ENCODE assay signal across 8 cellular contexts in the genomic region with DNA sequence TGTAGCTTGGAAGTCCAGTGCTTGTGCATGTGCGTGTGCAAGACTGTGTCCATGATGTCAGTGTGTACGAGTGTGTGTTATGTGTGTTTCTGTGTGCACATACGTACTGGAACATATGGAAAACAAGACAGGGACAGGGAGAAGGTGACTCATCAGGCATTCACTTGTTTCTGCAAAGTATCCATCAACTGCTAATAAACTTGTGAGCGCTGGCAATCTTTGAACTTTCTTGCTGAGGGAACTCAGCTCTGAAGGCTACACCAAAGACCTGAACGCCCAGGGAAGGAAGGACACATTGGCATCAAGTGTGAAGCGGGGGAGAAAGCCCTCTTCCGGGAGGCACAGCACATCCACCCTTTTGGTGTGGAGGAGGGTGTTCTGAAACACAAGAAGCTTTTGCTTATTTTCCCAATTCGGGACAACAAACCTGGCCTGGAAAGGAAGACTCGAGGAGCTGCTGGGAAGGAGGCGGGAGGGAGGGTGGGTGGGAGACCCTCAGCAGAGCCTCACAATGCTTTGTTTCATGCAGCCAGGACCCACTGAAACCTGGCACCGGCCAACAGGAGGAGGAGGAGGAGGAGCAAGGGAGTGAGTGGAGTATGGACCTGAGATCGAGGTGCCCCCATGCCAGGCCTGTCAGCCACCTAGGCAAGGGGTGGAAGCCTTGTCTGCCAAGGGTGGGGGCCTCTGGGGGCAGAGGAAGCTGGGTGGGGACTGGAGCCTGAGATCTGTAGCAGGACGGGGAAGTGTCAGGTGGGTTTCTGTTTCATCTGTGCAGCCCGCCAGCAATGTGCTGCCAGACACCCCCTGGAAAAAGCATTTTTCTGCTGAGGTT. TPM values are rescaled to one million over a fixed set of nuclear protein-coding genes. Genes with fewer than 3 reads are reported as not detected.
DNase-seq lines count a peak whose midpoint lies in the region; ATAC-seq and TF ChIP-seq lines count a peak whose summit lies in the region.

No MANE protein-coding gene starts in this region.

- peak overlapping the region in 9 of 11 experiments; percentile 20 to 87 (median 79); a peak in 17 of 22 replicates for H3K27ac ChIP-seq in BLaER1 treated with 17β-estradiol and CSF1 and Interleukin-3, amounts not matched to agents 10 nM and 100 nM
- H3K27ac ChIP-seq in HEK293 (ENCODE audit: extremely low read depth, low read depth, low read length) (peak overlapping the region; percentile 69), body of pancreas (peak overlapping the region in 3 of 4 donors; percentile 2 to 65 (median 40)), muscle layer of duodenum (ENCODE audit: low read length) (peak overlapping the region; percentile 75)

- no peak for ATAC-seq in body of pancreas

- peaks cover 0 to 37% (median 23%) of the 10 kb centered on the region in 11 experiments; a peak in 20 of 22 replicates for H3K36me3 ChIP-seq in BLaER1 treated with 17β-estradiol and CSF1 and Interleukin-3, amounts not matched to agents 10 nM and 100 nM
- H3K36me3 ChIP-seq in HEK293 (ENCODE audit: control insufficient read depth in 2 of 2, insufficient read depth in 1 of 2, low read length in 2 of 2) (peaks cover 10 to 74% of the 10 kb centered on the region in 2 experiments), body of pancreas (replicated peaks in 1 of 2; ENCODE audit: insufficient read depth in 1 of 2, low read depth in 2 of 2) (no peaks in the 10 kb centered on the region), muscle layer of duodenum (ENCODE audit: control insufficient read depth in 1 of 2, insufficient read depth in 2 of 2, low read length in 2 of 2) (peaks cover 8 to 16% of the 10 kb centered on the region in 2 donors), MG63 (peaks cover 40% of the 10 kb centered on the region)

- H3K4me1 ChIP-seq in BLaER1 treated with 17β-estradiol and CSF1 and Interleukin-3, amounts not matched to agents 10 nM and 100 nM = peaks cover 75 to 96% (median 80%) of the 10 kb centered on the region in 10 experiments
- H3K4me1 ChIP-seq in HEK293 (ENCODE audit: control insufficient read depth, insufficient read depth, low read length) (peaks cover 43% of the 10 kb centered on the region), body of pancreas (peaks cover 67% of the 10 kb centered on the region), muscle layer of duodenum (ENCODE audit: control insufficient read depth in 1 of 2, insufficient read depth in 2 of 2, low read length in 2 of 2) (peaks cover 42 to 74% of the 10 kb centered on the region in 2 donors)

- peak overlapping the region; percentile 26 to 71 (median 48); a peak in 14 of 22 replicates for H3K9ac ChIP-seq in BLaER1 treated with 17β-estradiol and CSF1 and Interleukin-3, amounts not matched to agents 10 nM and 100 nM

- peak overlapping the region; percentile 88 to 99 (median 96) for H3K4me2 ChIP-seq in BLaER1 treated with 17β-estradiol and CSF1 and Interleukin-3, amounts not matched to agents 10 nM and 100 nM

- H3K27me3 ChIP-seq in BLaER1 treated with 17β-estradiol and CSF1 and Interleukin-3, amounts not matched to agents 10 nM and 100 nM = no peaks in the 10 kb centered on the region
- no peaks in the 10 kb centered on the region for H3K27me3 ChIP-seq in body of pancreas
- H3K27me3 ChIP-seq in muscle layer of duodenum (ENCODE audit: low read depth, low read length) = no peaks in the 10 kb centered on the region
- no peaks in the 10 kb centered on the region for H3K27me3 ChIP-seq in MG63

- peak overlapping the region in 5 of 10 experiments; percentile 47 to 62 (median 52); a peak in 9 of 20 replicates for H3K4me3 ChIP-seq in BLaER1 treated with 17β-estradiol and CSF1 and Interleukin-3, amounts not matched to agents 10 nM and 100 nM
- H3K4me3 ChIP-seq in HEK293 (ENCODE audit: low read depth, low read length) (no peak overlapping the region), body of pancreas (no peak overlapping the region), muscle layer of duodenum (ENCODE audit: low read depth in 1 of 2, low read length in 2 of 2) (peak overlapping the region in 1 of 2 donors; percentile 62), MG63 (no peak overlapping the region)

- intact Hi-C loops in body of pancreas (cut with DNase I) = no loop called here

- TF ChIP-seq CTCF in HEK293 (tag by site-specific recombination; IDR thresholded peaks at IDR 0.05) (no peak), body of pancreas (IDR thresholded peaks at IDR 0.05) (no peak)

- peaks cover 0 to 93% (median 56%) of the 10 kb centered on the region in 11 experiments; a peak in 15 of 22 replicates for H4K20me1 ChIP-seq in BLaER1 treated with 17β-estradiol and CSF1 and Interleukin-3, amounts not matched to agents 10 nM and 100 nM

- CTCF ChIA-PET in HEK293 (lab: Yijun Ruan, JAX) = interaction anchor here (0.7 kb wide), 1 partner anchor 146 kb away, joined by 4 read pairs; no protein-coding TSS in a partner anchor

- POLR2A ChIA-PET in HEK293 (lab: Yijun Ruan, JAX) = interaction anchor here (1.2 to 1.7 kb wide), 3 partner anchors 18 to 28 kb away, joined by 5 to 6 read pairs (median 5); no protein-coding TSS in a partner anchor

- no peak for DNase-seq in body of pancreas
- DNase-seq in NCI-H2196 (lab: John Stamatoyannopoulos, UW; ENCODE audit: unreplicated experiment) = no peak
- no peak for DNase-seq in NCI-H2171 (lab: John Stamatoyannopoulos, UW)
- DNase-seq in MG63 = no peak
- no peak for DNase-seq in DMS114 treated with DMSO at 0.1 percent for 48 hours (lab: John Stamatoyannopoulos, UW; ENCODE audit: unreplicated experiment)

- no peak for TF ChIP-seq POLR2A in body of pancreas (IDR thresholded peaks at IDR 0.05)

- H3K9me3 ChIP-seq in BLaER1 treated with 17β-estradiol and CSF1 and Interleukin-3, amounts not matched to agents 10 nM and 100 nM (replicated peaks in 1 of 11) = no peaks in the 10 kb centered on the region
- no peaks in the 10 kb centered on the region for H3K9me3 ChIP-seq in HEK293 (ENCODE audit: control insufficient read depth, insufficient read depth, low read depth, low read length)
- no peaks in the 10 kb centered on the region for H3K9me3 ChIP-seq in body of pancreas
- no peaks in the 10 kb centered on the region for H3K9me3 ChIP-seq in muscle layer of duodenum (ENCODE audit: control insufficient read depth in 1 of 2, low read length in 2 of 2)
- no peaks in the 10 kb centered on the region for H3K9me3 ChIP-seq in MG63

- WGBS in body of pancreas, 2 donors = 76 to 82% methylated on average over 14 of the region's 14 CpGs

TF ChIP-seq in HEK293, 187 proteins besides CTCF, POLR2A, EP300 and RAD21 (continues in another document):
- TF ChIP-seq ZNF140 (tag by site-specific recombination; IDR thresholded peaks at IDR 0.05) (no peak), ZNF335 (tag by site-specific recombination; conservative IDR thresholded peaks at IDR 0.05) (peak; percentile 4; the same call in 1 of the 2 replicates), ZFP37 (tag by site-specific recombination; IDR thresholded peaks at IDR 0.05) (0 out of 2 replicates have a peak, but pooled peaks have one; percentile 40), ZNF501 (tag by site-specific recombination; IDR thresholded peaks at IDR 0.05) (no peak), ZNF280C (tag by site-specific recombination; IDR thresholded peaks at IDR 0.05) (no peak)
- TF ChIP-seq, protein P1, sequence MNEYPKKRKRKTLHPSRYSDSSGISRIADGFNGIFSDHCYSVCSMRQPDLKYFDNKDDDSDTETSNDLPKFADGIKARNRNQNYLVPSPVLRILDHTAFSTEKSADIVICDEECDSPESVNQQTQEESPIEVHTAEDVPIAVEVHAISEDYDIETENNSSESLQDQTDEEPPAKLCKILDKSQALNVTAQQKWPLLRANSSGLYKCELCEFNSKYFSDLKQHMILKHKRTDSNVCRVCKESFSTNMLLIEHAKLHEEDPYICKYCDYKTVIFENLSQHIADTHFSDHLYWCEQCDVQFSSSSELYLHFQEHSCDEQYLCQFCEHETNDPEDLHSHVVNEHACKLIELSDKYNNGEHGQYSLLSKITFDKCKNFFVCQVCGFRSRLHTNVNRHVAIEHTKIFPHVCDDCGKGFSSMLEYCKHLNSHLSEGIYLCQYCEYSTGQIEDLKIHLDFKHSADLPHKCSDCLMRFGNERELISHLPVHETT (tag by site-specific recombination; IDR thresholded peaks at IDR 0.05) = 0 out of 2 replicates have a peak, but pooled peaks have one; percentile 24
- TF ChIP-seq, protein P2, sequence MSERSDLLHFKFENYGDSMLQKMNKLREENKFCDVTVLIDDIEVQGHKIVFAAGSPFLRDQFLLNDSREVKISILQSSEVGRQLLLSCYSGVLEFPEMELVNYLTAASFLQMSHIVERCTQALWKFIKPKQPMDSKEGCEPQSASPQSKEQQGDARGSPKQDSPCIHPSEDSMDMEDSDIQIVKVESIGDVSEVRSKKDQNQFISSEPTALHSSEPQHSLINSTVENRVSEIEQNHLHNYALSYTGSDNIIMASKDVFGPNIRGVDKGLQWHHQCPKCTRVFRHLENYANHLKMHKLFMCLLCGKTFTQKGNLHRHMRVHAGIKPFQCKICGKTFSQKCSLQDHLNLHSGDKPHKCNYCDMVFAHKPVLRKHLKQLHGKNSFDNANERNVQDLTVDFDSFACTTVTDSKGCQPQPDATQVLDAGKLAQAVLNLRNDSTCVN (tag by site-specific recombination; optimal IDR thresholded peaks at IDR 0.05) = no peak

RNA-seq across cellular contexts. Expression of gene SMAD7, which starts 26.8 kb away (rescaled TPM):
- total RNA-seq in body of pancreas = 10 to 100 TPM; 23.3 to 44.5 TPM
- total RNA-seq in MG63 (2014; rRNA removed; shearing (Covaris generic); ENCODE audit: low replicate concordance) = 13.4 and 29.3 TPM in 2 replicates
